Comparison of ENCODE assay signal across 18 cellular contexts in genomic region chr1:111553199-111553598, GRCh38. TPM values are rescaled to one million over a fixed set of nuclear protein-coding genes. Genes with fewer than 3 reads are reported as not detected.
A peak's percentile ranks its signal among the peaks of the same experiment; 100 is the strongest.
DNase-seq lines count a peak whose midpoint lies in the region; ATAC-seq and TF ChIP-seq lines count a peak whose summit lies in the region.
"Had no signal": no experiment of that assay in that cellular context is flagged by ENCODE, and none has a peak within 500 bp of the region (broad histone marks: within the 10 kb centered on the region; RNA-seq: fewer than 3 reads in every experiment).

No MANE protein-coding gene starts in this region.

- WGBS in body of pancreas, 2 donors = 89 to 92% methylated on average over 3 of the region's 3 CpGs

- no peaks in the 10 kb centered on the region for H3K36me3 ChIP-seq in breast epithelium
- H3K36me3 ChIP-seq in adipocyte (ENCODE audit: control insufficient read depth, insufficient read depth, low read length, severe bottlenecking) = no peaks in the 10 kb centered on the region
- no peaks in the 10 kb centered on the region for H3K36me3 ChIP-seq in body of pancreas (replicated peaks in 1 of 2; ENCODE audit: insufficient read depth in 1 of 2, low read depth in 2 of 2)
- H3K36me3 ChIP-seq: suprapubic skin had no signal

- peak; percentile 22 for DNase-seq in MCF 10A (ENCODE audit: unreplicated experiment)
- no peak for DNase-seq in breast epithelium (ENCODE audit: low spot score in 2 of 2)
- DNase-seq in adipocyte (ENCODE audit: low read depth) = peak; percentile 33
- DNase-seq in foreskin melanocyte = peak; percentile 54
- no peak for DNase-seq in HUDEP-2 (lab: John Stamatoyannopoulos, UW; ENCODE audit: unreplicated experiment in 76 of 76)
- DNase-seq in Right ventricle myocardium inferior (ENCODE audit: missing footprints) = no peak
- DNase-seq in body of pancreas = no peak
- DNase-seq: activated CD4-positive, CD25-positive, alpha-beta regulatory T cell treated with anti-CD3 and anti-CD28 coated beads, Interleukin-2, amount 50 U/mL, for 72 hours; activated T-cell treated with anti-CD3 and anti-CD28 coated beads, Interleukin-2, amount 50 U/mL, for 72 hours; NCI-H1930; NCI-H82; retina had no signal

- ATAC-seq in HG02973 (IDR thresholded peaks at IDR 0.05; ENCODE audit: unreplicated experiment) (no peak), Right ventricle myocardium inferior (no peak), body of pancreas (no peak)
- ATAC-seq: activated T-cell treated with anti-CD3 and anti-CD28 coated beads, Interleukin-2, amount 50 U/mL, for 72 hours; GM23338 had no signal

- H3K4me1 ChIP-seq in breast epithelium (no peaks in the 10 kb centered on the region), adipocyte (ENCODE audit: control insufficient read depth, insufficient read depth, low read length) (peaks cover 7% of the 10 kb centered on the region), body of pancreas (no peaks in the 10 kb centered on the region)
- H3K4me1 ChIP-seq: suprapubic skin had no signal

- no peaks in the 10 kb centered on the region for H3K9me3 Mint-ChIP-seq in MCF 10A (ENCODE audit: unreplicated experiment)
- H3K9me3 Mint-ChIP-seq: brain, GM23338, IgD-negative memory B cell had no signal

- no peak overlapping the region for H3K27ac Mint-ChIP-seq in MCF 10A (ENCODE audit: low read depth, unreplicated experiment)
- H3K27ac Mint-ChIP-seq: activated T-cell treated with anti-CD3 and anti-CD28 coated beads, Interleukin-2, amount 50 U/mL, for 72 hours; brain; GM23338; IgD-negative memory B cell had no signal

- H3K27ac ChIP-seq in breast epithelium = no peak overlapping the region
- no peak overlapping the region for H3K27ac ChIP-seq in body of pancreas
- H3K27ac ChIP-seq: 22Rv1, suprapubic skin had no signal

- H3K4me1 Mint-ChIP-seq in MCF 10A (ENCODE audit: insufficient read depth, unreplicated experiment) = peaks cover 7% of the 10 kb centered on the region
- H3K4me1 Mint-ChIP-seq: brain, GM23338 had no signal

- no peak overlapping the region for H3K4me3 ChIP-seq in breast epithelium
- no peak overlapping the region for H3K4me3 ChIP-seq in adipocyte (ENCODE audit: low read length)
- H3K4me3 ChIP-seq in body of pancreas = no peak overlapping the region
- H3K4me3 ChIP-seq: GM23338, suprapubic skin had no signal

- H3K9me3 ChIP-seq in breast epithelium = no peaks in the 10 kb centered on the region
- no peaks in the 10 kb centered on the region for H3K9me3 ChIP-seq in adipocyte (ENCODE audit: control insufficient read depth, low read length)
- no peaks in the 10 kb centered on the region for H3K9me3 ChIP-seq in body of pancreas
- H3K9me3 ChIP-seq: suprapubic skin had no signal

- TF ChIP-seq POLR2A in breast epithelium (IDR thresholded peaks at IDR 0.05) (no peak), body of pancreas (IDR thresholded peaks at IDR 0.05) (no peak)

- H3K27me3 ChIP-seq in breast epithelium = no peaks in the 10 kb centered on the region
- H3K27me3 ChIP-seq in adipocyte (replicated peaks; ENCODE audit: control insufficient read depth, insufficient read depth, low read length) = no peaks in the 10 kb centered on the region
- no peaks in the 10 kb centered on the region for H3K27me3 ChIP-seq in body of pancreas
- H3K27me3 ChIP-seq: suprapubic skin had no signal

- TF ChIP-seq CTCF in MCF 10A (IDR thresholded peaks at IDR 0.05; ENCODE audit: unreplicated experiment) = no peak
- no peak for TF ChIP-seq CTCF in breast epithelium (IDR thresholded peaks at IDR 0.05)
- no peak for TF ChIP-seq CTCF in body of pancreas (IDR thresholded peaks at IDR 0.05)

- H3K27me3 Mint-ChIP-seq in MCF 10A (ENCODE audit: insufficient read depth, unreplicated experiment) = no peaks in the 10 kb centered on the region
- H3K27me3 Mint-ChIP-seq: IgD-negative memory B cell had no signal

- no peak overlapping the region for H3K4me3 Mint-ChIP-seq in MCF 10A (ENCODE audit: unreplicated experiment)
- H3K4me3 Mint-ChIP-seq: activated T-cell treated with anti-CD3 and anti-CD28 coated beads, Interleukin-2, amount 50 U/mL, for 72 hours; brain; GM23338; IgD-negative memory B cell had no signal

- POLR2A ChIA-PET in MCF 10A (lab: Yijun Ruan, JAX) = interaction anchor here (0.7 to 1.5 kb wide), 3 partner anchors 15 to 40 kb away, joined by 3 to 5 read pairs (median 3); no protein-coding TSS in a partner anchor

- CTCF ChIA-PET in MCF 10A (lab: Yijun Ruan, JAX) = interaction anchor here (1.1 to 1.4 kb wide), 2 partner anchors 40 to 216 kb away, joined by 3 read pairs; no protein-coding TSS in a partner anchor

- no TSS peak for BruUV-seq in MCF 10A (replicated peaks; lab: Mats Ljungman, UMichigan)

- H3K9ac ChIP-seq in adipocyte (ENCODE audit: low read length) = no peak overlapping the region

- intact Hi-C loops in MCF 10A (cut with micrococcal nuclease) (no loop called here), breast epithelium (cut with DNase I; ENCODE audit: low total_unique reads) (no loop called here), Right ventricle myocardium inferior (cut with DNase I) (no loop called here), body of pancreas (cut with DNase I) (no loop called here)

- H3K36me3 Mint-ChIP-seq in MCF 10A (ENCODE audit: insufficient read depth, unreplicated experiment) = no peaks in the 10 kb centered on the region
- H3K36me3 Mint-ChIP-seq: brain had no signal

RNA-seq across cellular contexts. Expression of gene ADORA3, which starts 49.8 kb away (rescaled TPM):
- total RNA-seq in MCF 10A (2022) (not detected in 2 replicates), breast epithelium (10 to 100 TPM in 2 of 3 donors, 1 to 10 TPM in 1; 9.5 to 13.8 (median 13.2) TPM), Right ventricle myocardium inferior (3.8 TPM), body of pancreas (1 to 10 TPM; 1.6 to 3.6 TPM)
- total RNA-seq: GM23338 had no signal

RNA-seq across cellular contexts. Expression of gene TMIGD3, which starts 49.8 kb away (rescaled TPM):
- total RNA-seq in MCF 10A (2022) (not detected in 2 replicates), breast epithelium (10 to 100 TPM in 1 of 3 donors, 1 to 10 TPM in 2; 5.9 to 14.6 (median 10.0) TPM), Right ventricle myocardium inferior (1.7 TPM), body of pancreas (1 to 10 TPM in 1 of 2 donors, not detected in 1; 1.0 TPM)
- total RNA-seq: activated T-cell treated with anti-CD3 and anti-CD28 coated beads, Interleukin-2, amount 50 U/mL, for 72 hours; GM23338 had no signal

Comparison
In these comparisons a context has a peak if more than half of its experiments do, and no peak if none do; other contexts are left out.
1. DNase-seq: peak in MCF 10A (single experiment), adipocyte (single experiment) and foreskin melanocyte (single experiment); none in breast epithelium (0 of 2), HUDEP-2 (0 of 76), Right ventricle myocardium inferior (single experiment) and body of pancreas (0 of 4).